In the genomic region with DNA sequence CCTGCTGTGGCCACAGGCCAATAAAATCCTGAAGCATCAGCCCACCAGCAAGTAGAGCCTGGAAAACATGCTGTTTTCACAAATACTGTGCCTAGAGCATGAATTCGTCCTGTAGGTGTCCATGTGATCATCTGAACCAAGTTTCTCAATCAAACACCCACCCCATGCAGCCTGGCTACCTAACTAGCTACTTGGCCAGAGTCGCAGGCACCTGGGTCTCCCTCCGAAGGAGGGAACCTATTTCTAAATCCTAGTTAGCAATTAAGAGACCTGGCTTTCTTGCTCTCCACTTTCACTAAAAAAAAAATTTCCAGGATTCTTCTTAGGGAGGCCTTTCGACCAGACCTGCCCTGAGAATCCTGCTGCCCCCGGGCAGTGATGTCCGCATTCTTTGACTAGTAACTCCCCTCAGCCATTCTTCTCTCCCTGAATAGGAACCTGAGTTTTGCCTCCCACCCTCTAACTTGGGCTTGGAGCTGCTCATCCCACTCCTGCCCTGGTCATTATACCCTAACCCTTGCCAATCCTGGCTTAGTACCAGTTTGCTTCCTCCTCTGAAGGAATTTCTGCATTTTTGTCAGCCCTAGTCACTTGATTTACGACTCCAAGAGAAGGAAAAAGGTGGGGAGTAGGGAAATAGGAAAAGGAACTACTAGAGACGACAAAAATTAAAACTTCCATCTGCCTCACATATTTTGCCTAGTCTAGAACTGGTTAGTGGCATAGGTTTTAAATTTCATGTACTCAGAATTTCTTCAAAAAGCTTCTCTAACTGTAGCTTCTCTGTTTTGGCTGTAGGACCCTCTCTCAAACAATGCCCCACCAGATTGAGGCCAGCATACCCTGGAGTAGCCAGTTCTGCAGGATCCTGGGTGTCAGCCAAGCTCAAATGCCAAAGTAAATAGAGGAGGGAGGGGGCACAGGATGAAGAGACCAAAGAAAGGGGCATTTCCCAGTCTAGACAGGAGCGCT, we compare ENCODE assay signal across 8 cellular contexts. TPM values are rescaled to one million over a fixed set of nuclear protein-coding genes. Genes with fewer than 3 reads are reported as not detected.
A peak's percentile ranks its signal among the peaks of the same experiment; 100 is the strongest.
DNase-seq lines count a peak whose midpoint lies in the region; ATAC-seq and TF ChIP-seq lines count a peak whose summit lies in the region.

No MANE protein-coding gene starts in this region.

- peaks cover 49% of the 10 kb centered on the region for H3K4me1 ChIP-seq in lower lobe of right lung

- ATAC-seq in stimulated activated naive CD8-positive, alpha-beta T cell treated with anti-CD3 and anti-CD28 coated beads, Interleukin-15, Interleukin-2, amounts not matched to agents 100 U/mL and 50 U/mL, for 24 hours: no peak
- no peak for ATAC-seq in activated naive CD8-positive, alpha-beta T cell treated with anti-CD3 and anti-CD28 coated beads, Interleukin-2, amount 50 U/mL, for 24 hours
- ATAC-seq in lower lobe of right lung (peak; percentile 27 to 59), HG02884 (IDR thresholded peaks at IDR 0.05; ENCODE audit: unreplicated experiment) (no peak), HG03354 (IDR thresholded peaks at IDR 0.05; ENCODE audit: poor library complexity, severe bottlenecking, unreplicated experiment) (no peak)

- no peak overlapping the region for H3K4me3 Mint-ChIP-seq in stimulated activated naive CD8-positive, alpha-beta T cell treated with anti-CD3 and anti-CD28 coated beads, Interleukin-15, Interleukin-2, amounts not matched to agents 100 ng/mL and 50 ng/mL, for 24 hours
- no peak overlapping the region for H3K4me3 Mint-ChIP-seq in activated naive CD8-positive, alpha-beta T cell treated with anti-CD3 and anti-CD28 coated beads, Interleukin-2, amount 50 U/mL, for 24 hours

- H3K27me3 Mint-ChIP-seq in stimulated activated naive CD8-positive, alpha-beta T cell treated with anti-CD3 and anti-CD28 coated beads, Interleukin-15, Interleukin-2, amounts not matched to agents 100 ng/mL and 50 ng/mL, for 24 hours: no peaks in the 10 kb centered on the region
- H3K27me3 Mint-ChIP-seq in activated naive CD8-positive, alpha-beta T cell treated with anti-CD3 and anti-CD28 coated beads, Interleukin-2, amount 50 U/mL, for 24 hours: no peaks in the 10 kb centered on the region

- H3K27ac Mint-ChIP-seq in stimulated activated naive CD8-positive, alpha-beta T cell treated with anti-CD3 and anti-CD28 coated beads, Interleukin-15, Interleukin-2, amounts not matched to agents 100 ng/mL and 50 ng/mL, for 24 hours: peak overlapping the region; percentile 21
- peak overlapping the region; percentile 94 for H3K27ac Mint-ChIP-seq in activated naive CD8-positive, alpha-beta T cell treated with anti-CD3 and anti-CD28 coated beads, Interleukin-2, amount 50 U/mL, for 24 hours

- no peaks in the 10 kb centered on the region for H3K27me3 ChIP-seq in lower lobe of right lung (ENCODE audit: low read depth)

- no peak for DNase-seq in stimulated activated naive CD8-positive, alpha-beta T cell treated with anti-CD3 and anti-CD28 coated beads, Interleukin-15, Interleukin-2, amounts not matched to agents 100 U/mL and 50 U/mL, for 24 hours
- DNase-seq in activated naive CD8-positive, alpha-beta T cell treated with anti-CD3 and anti-CD28 coated beads, Interleukin-2, amount 50 U/mL, for 24 hours: no peak
- DNase-seq in lower lobe of right lung: no peak
- no peak for DNase-seq in central memory CD4-positive, alpha-beta T cell
- DNase-seq in SK-N-DZ (ENCODE audit: low spot score): no peak

- H3K36me3 ChIP-seq in lower lobe of right lung: no peaks in the 10 kb centered on the region

- no peak for TF ChIP-seq CTCF in lower lobe of right lung (IDR thresholded peaks at IDR 0.05)

- no peak overlapping the region for H3K4me3 ChIP-seq in lower lobe of right lung

- no peaks in the 10 kb centered on the region for H3K9me3 ChIP-seq in lower lobe of right lung

- no peaks in the 10 kb centered on the region for H3K36me3 Mint-ChIP-seq in stimulated activated naive CD8-positive, alpha-beta T cell treated with anti-CD3 and anti-CD28 coated beads, Interleukin-15, Interleukin-2, amounts not matched to agents 100 ng/mL and 50 ng/mL, for 24 hours (ENCODE audit: low read depth)
- H3K36me3 Mint-ChIP-seq in activated naive CD8-positive, alpha-beta T cell treated with anti-CD3 and anti-CD28 coated beads, Interleukin-2, amount 50 U/mL, for 24 hours (ENCODE audit: low read depth): peaks cover 2% of the 10 kb centered on the region

- peaks cover 43% of the 10 kb centered on the region for H3K4me1 Mint-ChIP-seq in stimulated activated naive CD8-positive, alpha-beta T cell treated with anti-CD3 and anti-CD28 coated beads, Interleukin-15, Interleukin-2, amounts not matched to agents 100 ng/mL and 50 ng/mL, for 24 hours (ENCODE audit: low read depth)
- peaks cover 41% of the 10 kb centered on the region for H3K4me1 Mint-ChIP-seq in activated naive CD8-positive, alpha-beta T cell treated with anti-CD3 and anti-CD28 coated beads, Interleukin-2, amount 50 U/mL, for 24 hours

- H3K9me3 Mint-ChIP-seq in stimulated activated naive CD8-positive, alpha-beta T cell treated with anti-CD3 and anti-CD28 coated beads, Interleukin-15, Interleukin-2, amounts not matched to agents 100 ng/mL and 50 ng/mL, for 24 hours: no peaks in the 10 kb centered on the region
- no peaks in the 10 kb centered on the region for H3K9me3 Mint-ChIP-seq in activated naive CD8-positive, alpha-beta T cell treated with anti-CD3 and anti-CD28 coated beads, Interleukin-2, amount 50 U/mL, for 24 hours

- intact Hi-C loops in lower lobe of right lung (cut with DNase I): no loop called here

- H3K27ac ChIP-seq in lower lobe of right lung: peak overlapping the region; percentile 66

RNA-seq across cellular contexts. Expression of gene TANK, which starts 25.4 kb away (rescaled TPM):
- 77.5 TPM for total RNA-seq in lower lobe of right lung
- polyA plus RNA-seq in SK-N-DZ (2014; cell fraction: cytosol; rRNA removed): 23.2 and 38.4 TPM in 2 replicates
- 37.0 and 37.2 TPM in 2 replicates for polyA plus RNA-seq in SK-N-DZ (2014; cell fraction: nucleus; rRNA removed)

Comparison
In these comparisons a context has a peak if more than half of its experiments do, and no peak if none do; other contexts are left out.
1. ATAC-seq: peak in lower lobe of right lung (2 of 2); none in stimulated activated naive CD8-positive, alpha-beta T cell treated with anti-CD3 and anti-CD28 coated beads, Interleukin-15, Interleukin-2, amounts not matched to agents 100 U/mL and 50 U/mL, for 24 hours (single experiment), activated naive CD8-positive, alpha-beta T cell treated with anti-CD3 and anti-CD28 coated beads, Interleukin-2, amount 50 U/mL, for 24 hours (single experiment), HG02884 (single experiment) and HG03354 (single experiment).